In genomic region chr1:101174722-101175121, GRCh38 we compare ENCODE assay signal across 16 cellular contexts.
DNase-seq lines count a peak whose midpoint lies in the region; ATAC-seq and TF ChIP-seq lines count a peak whose summit lies in the region.
"Had no signal": no experiment of that assay in that cellular context is flagged by ENCODE, and none has a peak within 500 bp of the region (broad histone marks: within the 10 kb centered on the region; RNA-seq: fewer than 3 reads in every experiment).

No MANE protein-coding gene starts in this region.

- H3K4me1 ChIP-seq in HCT116 (ENCODE audit: control insufficient read depth in 1 of 2, insufficient read depth in 2 of 2, low read length in 2 of 2) = peaks cover 0 to 6% of the 10 kb centered on the region in 2 experiments; a peak in 2 of 4 replicates

- H3K27me3 ChIP-seq in AG04450 (ENCODE audit: control insufficient read depth, insufficient read depth, low read length) (no peaks in the 10 kb centered on the region), HCT116 (ENCODE audit: insufficient read depth, low read length) (no peaks in the 10 kb centered on the region)

- TF ChIP-seq CTCF in AG04450 (IDR thresholded peaks at IDR 0.05; ENCODE audit: low read depth, low read length) (no peak), HCT116 (IDR thresholded peaks at IDR 0.05 in 2 of 3, conservative IDR thresholded peaks at IDR 0.05 in 1 of 3; ENCODE audit: borderline replicate concordance in 1 of 3, insufficient read depth in 1 of 3, low read depth in 2 of 3, low read length in 2 of 3) (no peak)

- peak overlapping the region; percentile 41 for H3K4me2 ChIP-seq in HCT116 (ENCODE audit: low read length)
- H3K4me2 ChIP-seq: PC-9 had no signal

- H3K4me3 ChIP-seq in AG04450 (ENCODE audit: low read depth, low read length) = no peak overlapping the region
- H3K4me3 ChIP-seq in HCT116 (replicated peaks in 1 of 2; ENCODE audit: low read depth in 1 of 2, low read length in 2 of 2) = no peak overlapping the region
- H3K4me3 ChIP-seq: GM12878, PC-9 had no signal

- H3K9ac ChIP-seq in HCT116 (ENCODE audit: low read length) = no peak overlapping the region

- TF ChIP-seq RAD21 in HCT116 (IDR thresholded peaks at IDR 0.05; ENCODE audit: low read depth) = no peak

- H3K9me3 Mint-ChIP-seq in activated T-helper 17 cell treated with anti-CD3 and anti-CD28 coated beads, Interleukin-2, amount 50 U/mL, for 72 hours = no peaks in the 10 kb centered on the region

- TF ChIP-seq POLR2A in HCT116 (IDR thresholded peaks at IDR 0.05; ENCODE audit: borderline replicate concordance, extremely low read depth, insufficient read depth, insufficient read length) = no peak

- POLR2A ChIA-PET in AG04450 (lab: Yijun Ruan, JAX) (interaction anchor here (0.5 to 0.9 kb wide), 3 partner anchors 26 to 94 kb away, joined by 3 to 17 read pairs (median 3); no protein-coding TSS in a partner anchor), HCT116 (lab: Charles Lee) (no interaction called here)

- no peaks in the 10 kb centered on the region for H3K36me3 ChIP-seq in HCT116 (ENCODE audit: control insufficient read depth in 1 of 2, insufficient read depth in 2 of 2, low read length in 2 of 2)

- H3K4me3 Mint-ChIP-seq in activated T-helper 17 cell treated with anti-CD3 and anti-CD28 coated beads, Interleukin-2, amount 50 U/mL, for 72 hours = peak overlapping the region; percentile 22
- H3K4me3 Mint-ChIP-seq: natural killer cell treated with Interleukin-12 subunit alpha and Interleukin-12 subunit beta and Interleukin-15 and Interleukin-18, amount 100 ng/mL, for 72 hours; stimulated activated naive CD8-positive, alpha-beta T cell treated with anti-CD3 and anti-CD28 coated beads, Interleukin-15, amount 100 ng/mL, for 72 hours had no signal

- no peaks in the 10 kb centered on the region for H4K20me1 ChIP-seq in HCT116 (ENCODE audit: insufficient read depth)

- no peaks in the 10 kb centered on the region for H3K9me2 ChIP-seq in HCT116 (ENCODE audit: insufficient read depth)

- DNase-seq in AG04450 (ENCODE audit: low read depth, low spot score) (peak; percentile 33), HCT116 (ENCODE audit: low read depth, low spot score) (no peak), glomerular visceral epithelial cell (ENCODE audit: extremely low spot score) (peak; percentile 81), SK-N-DZ (ENCODE audit: low spot score) (no peak), NCI-H510A treated with DMSO at 0.1 percent for 48 hours (lab: John Stamatoyannopoulos, UW) (no peak)
- DNase-seq: activated gamma-delta T cell; effector CD4-positive, alpha-beta T cell; NCI-H2029 treated with DMSO at 0.1 percent for 48 hours; stimulated activated naive CD8-positive, alpha-beta T cell treated with anti-CD3 and anti-CD28 coated beads, Interleukin-15, amount 100 ng/mL, for 72 hours had no signal

- peaks cover 13% of the 10 kb centered on the region for H3K36me3 Mint-ChIP-seq in activated T-helper 17 cell treated with anti-CD3 and anti-CD28 coated beads, Interleukin-2, amount 50 U/mL, for 72 hours (ENCODE audit: low read depth)
- H3K36me3 Mint-ChIP-seq: natural killer cell treated with Interleukin-12 subunit alpha and Interleukin-12 subunit beta and Interleukin-15 and Interleukin-18, amount 100 ng/mL, for 72 hours had no signal

- ATAC-seq in HCT116 (peak; percentile 62; the same call in 1 of the 2 replicates), GM18867 (IDR thresholded peaks at IDR 0.05; ENCODE audit: unreplicated experiment) (no peak), GM19328 (IDR thresholded peaks at IDR 0.05; ENCODE audit: unreplicated experiment) (no peak)
- no peak for ATAC-seq in activated T-helper 17 cell treated with anti-CD3 and anti-CD28 coated beads, Interleukin-2, amount 50 U/mL, for 72 hours (replicated peaks)
- ATAC-seq: GM12878; natural killer cell treated with Interleukin-12 subunit alpha and Interleukin-12 subunit beta and Interleukin-15 and Interleukin-18, amount 100 ng/mL, for 72 hours; stimulated activated naive CD8-positive, alpha-beta T cell treated with anti-CD3 and anti-CD28 coated beads, Interleukin-15, amount 100 ng/mL, for 72 hours had no signal

- H3K27ac ChIP-seq in AG04450 (ENCODE audit: low read depth, low read length) (peak overlapping the region; percentile 33), HCT116 (ENCODE audit: low read depth, low read length) (no peak overlapping the region)
- H3K27ac ChIP-seq: PC-9, VCaP had no signal

- CTCF ChIA-PET in AG04450 (lab: Charles Lee) (interaction anchor here (0.6 to 2.6 kb wide), 3 partner anchors 64 to 254 kb away, joined by 3 to 5 read pairs (median 3); no protein-coding TSS in a partner anchor), HCT116 (lab: Charles Lee) (no interaction called here)

- intact Hi-C loops in HCT116 (cut with micrococcal nuclease) = no loop called here

- BruUV-seq in HCT116 (replicated peaks; lab: Mats Ljungman, UMichigan) = no TSS peak

- no peak overlapping the region for H2AFZ ChIP-seq in HCT116 (ENCODE audit: low read depth, low read length, poor library complexity, severe bottlenecking)
- H2AFZ ChIP-seq: PC-9 had no signal

- RAD21 ChIA-PET in HCT116 (lab: Charles Lee; ENCODE audit: low non-redundant PET in 1 of 2, low total read pairs in 2 of 2, uncharacterized antibody in 2 of 2, unreplicated experiment in 2 of 2) = no interaction called here

- no peak overlapping the region for H3K27ac Mint-ChIP-seq in activated T-helper 17 cell treated with anti-CD3 and anti-CD28 coated beads, Interleukin-2, amount 50 U/mL, for 72 hours

- H3K79me2 ChIP-seq in HCT116 (ENCODE audit: insufficient read depth, low read length) = no peaks in the 10 kb centered on the region

- H3K4me1 Mint-ChIP-seq in activated T-helper 17 cell treated with anti-CD3 and anti-CD28 coated beads, Interleukin-2, amount 50 U/mL, for 72 hours = peaks cover 23% of the 10 kb centered on the region

- no peaks in the 10 kb centered on the region for H3K27me3 Mint-ChIP-seq in activated T-helper 17 cell treated with anti-CD3 and anti-CD28 coated beads, Interleukin-2, amount 50 U/mL, for 72 hours
- H3K27me3 Mint-ChIP-seq: stimulated activated naive CD8-positive, alpha-beta T cell treated with anti-CD3 and anti-CD28 coated beads, Interleukin-15, amount 100 ng/mL, for 72 hours had no signal

- no peaks in the 10 kb centered on the region for H3K9me3 ChIP-seq in AG04450 (ENCODE audit: control insufficient read depth, insufficient read depth, low read length)
- no peaks in the 10 kb centered on the region for H3K9me3 ChIP-seq in HCT116 (ENCODE audit: control insufficient read depth in 1 of 2, insufficient read depth in 1 of 2, low read depth in 1 of 2, low read length in 2 of 2)

TF ChIP-seq in HCT116, 20 proteins besides CTCF, POLR2A, EP300 and RAD21:
- no peak for TF ChIP-seq SRF (IDR thresholded peaks at IDR 0.05; ENCODE audit: low read depth)
- no peak for TF ChIP-seq FOSL1 (IDR thresholded peaks at IDR 0.05; ENCODE audit: low read depth)
- no peak for TF ChIP-seq EZH2phosphoT487 (IDR thresholded peaks at IDR 0.05; ENCODE audit: borderline replicate concordance)

Comparison
In these comparisons a context has a peak if more than half of its experiments do, and no peak if none do; other contexts are left out.
1. DNase-seq: peak in AG04450 (single experiment) and glomerular visceral epithelial cell (single experiment); none in HCT116 (single experiment), SK-N-DZ (single experiment) and NCI-H510A treated with DMSO at 0.1 percent for 48 hours (single experiment).